ENCODE assay signal across 26 cellular contexts in the genomic region with DNA sequence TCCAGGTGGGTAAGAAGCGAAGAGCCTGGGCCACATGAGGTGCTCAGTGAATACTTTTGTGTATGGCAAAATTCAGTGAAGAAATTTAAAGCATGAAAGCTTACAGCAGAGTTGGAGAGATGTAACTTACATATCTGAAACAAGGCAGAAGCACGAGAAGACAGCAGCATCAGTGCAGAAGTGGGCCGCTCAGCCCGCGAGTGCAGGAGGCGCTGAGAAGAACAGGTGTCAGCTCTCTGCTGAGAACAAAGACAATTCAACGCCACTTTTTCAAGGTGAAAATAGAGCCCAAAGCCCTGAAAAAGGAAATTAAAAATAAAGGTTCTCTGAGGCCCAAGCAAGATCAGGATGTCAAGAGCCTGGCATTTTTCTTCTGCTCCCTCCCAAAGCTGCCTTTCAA. TPM values are rescaled to one million over a fixed set of nuclear protein-coding genes. Genes with fewer than 3 reads are reported as not detected.
A peak's percentile ranks its signal among the peaks of the same experiment; 100 is the strongest.
DNase-seq lines count a peak whose midpoint lies in the region; ATAC-seq, FAIRE-seq and TF ChIP-seq lines count a peak whose summit lies in the region.
"Had no signal": no experiment of that assay in that cellular context is flagged by ENCODE, and none has a peak within 500 bp of the region (broad histone marks: within the 10 kb centered on the region; RNA-seq: fewer than 3 reads in every experiment).

No MANE protein-coding gene starts in this region.

- no TSS peak for BruUV-seq in HepG2 (replicated peaks; lab: Mats Ljungman, UMichigan)

- FAIRE-seq in HepG2 (lab: Jason Lieb, UNC) = no peak
- FAIRE-seq: bronchial epithelial cell, D721Med, endometrium had no signal

- no peak overlapping the region for H3K9ac ChIP-seq in HepG2 (ENCODE audit: insufficient read depth, low read depth, low read length)
- no peak overlapping the region for H3K9ac ChIP-seq in parathyroid adenoma
- H3K9ac ChIP-seq: GM23248 had no signal

- CTCF ChIA-PET in HepG2 (lab: Yijun Ruan, JAX; ENCODE audit: low intra/inter-chr PET ratio, low total read pairs) = no interaction called here
- CTCF ChIA-PET in activated CD4-positive, alpha-beta memory T cell treated with anti-CD3 and anti-CD28 coated beads, Interleukin-2, amount 10 ng/mL, durations not matched to agents 7 days and 5 days (lab: Charles Lee) = interaction anchor here (1.7 kb wide), 1 partner anchor 11 kb away, joined by 7 read pairs; no protein-coding TSS in a partner anchor

- TF ChIP-seq EP300 in HepG2 (IDR thresholded peaks at IDR 0.05; ENCODE audit: low read depth in 2 of 2, low read length in 2 of 2) = no peak
- no peak for TF ChIP-seq EP300 in HepG2 (CRISPR knock-in tag; IDR thresholded peaks at IDR 0.05; ENCODE audit: borderline replicate concordance)

- ATAC-seq in HepG2 (0 out of 3 replicates have a peak, but pooled peaks have one; percentile 20), right lobe of liver (no peak)
- ATAC-seq: stimulated activated naive B cell treated with anti-CD40 and anti-IgM and Interleukin-4, amounts not matched to agents 10 μg/mL and 1 μg/mL and 100 μg/mL, for 72 hours had no signal

- intact Hi-C loops in HepG2 (cut with micrococcal nuclease; ENCODE audit: unreplicated experiment) (no loop called here), right lobe of liver (cut with DNase I) (no loop called here)

- peak overlapping the region; percentile 91 for H3K27ac Mint-ChIP-seq in endothelial cell (ENCODE audit: unreplicated experiment)
- no peak overlapping the region for H3K27ac Mint-ChIP-seq in activated CD4-positive, alpha-beta memory T cell treated with anti-CD3 and anti-CD28 coated beads, Interleukin-2, amount 10 ng/mL, durations not matched to agents 7 days and 5 days

- H2AFZ ChIP-seq in HepG2 (ENCODE audit: low read length) (no peak overlapping the region), parathyroid adenoma (no peak overlapping the region)
- H2AFZ ChIP-seq: GM23248 had no signal

- H3K4me1 ChIP-seq in HepG2 (ENCODE audit: insufficient read depth, low read length) (peaks cover 25% of the 10 kb centered on the region), right lobe of liver (peaks cover 0 to 11% (median 0%) of the 10 kb centered on the region in 4 donors), parathyroid adenoma (peaks cover 2% of the 10 kb centered on the region)
- H3K4me1 ChIP-seq: Peyer's patch, SJSA1 had no signal

- H3K27me3 Mint-ChIP-seq in endothelial cell (ENCODE audit: unreplicated experiment) = peaks cover 4% of the 10 kb centered on the region
- H3K27me3 Mint-ChIP-seq in activated CD4-positive, alpha-beta memory T cell treated with anti-CD3 and anti-CD28 coated beads, Interleukin-2, amount 10 ng/mL, durations not matched to agents 7 days and 5 days = no peaks in the 10 kb centered on the region

- WGBS in HepG2 (ENCODE audit: low lambda C conversion rate) = 54% methylated on average over 7 of the region's 7 CpGs
- 94% methylated on average over 7 of the region's 7 CpGs for WGBS in right lobe of liver (ENCODE audit: insufficient coverage, low coverage, low lambda C conversion rate, missing lambda C conversion rate)

- H3K36me3 ChIP-seq in HepG2 (replicated peaks in 1 of 2; ENCODE audit: control insufficient read depth in 1 of 2, insufficient read depth in 2 of 2, low read length in 2 of 2) (no peaks in the 10 kb centered on the region), right lobe of liver (no peaks in the 10 kb centered on the region), parathyroid adenoma (ENCODE audit: control insufficient read depth, insufficient read depth, low read length) (no peaks in the 10 kb centered on the region)
- H3K36me3 ChIP-seq: Peyer's patch, SJSA1, thoracic aorta had no signal

- H3K27ac ChIP-seq in HepG2 (ENCODE audit: extremely low read length, insufficient read depth, low read length) (no peak overlapping the region), right lobe of liver (no peak overlapping the region), parathyroid adenoma (peak overlapping the region; percentile 71)
- H3K27ac ChIP-seq: C4-2B, GM23248, SJSA1 had no signal

- H3K4me3 ChIP-seq in HepG2 (replicated peaks in 1 of 3; ENCODE audit: insufficient read depth in 1 of 3, low read depth in 2 of 3, low read length in 3 of 3) (no peak overlapping the region), right lobe of liver (no peak overlapping the region), parathyroid adenoma (ENCODE audit: low read depth, low read length) (no peak overlapping the region)
- H3K4me3 ChIP-seq: GM23248, Peyer's patch, SJSA1 had no signal

- H3K36me3 Mint-ChIP-seq in endothelial cell (ENCODE audit: low read depth, unreplicated experiment) = no peaks in the 10 kb centered on the region
- H3K36me3 Mint-ChIP-seq in activated CD4-positive, alpha-beta memory T cell treated with anti-CD3 and anti-CD28 coated beads, Interleukin-2, amount 10 ng/mL, durations not matched to agents 7 days and 5 days (ENCODE audit: low read depth) = no peaks in the 10 kb centered on the region
- H3K36me3 Mint-ChIP-seq: stimulated activated naive B cell treated with anti-CD40 and anti-IgM and Interleukin-4, amounts not matched to agents 10 μg/mL and 1 μg/mL and 100 μg/mL, for 72 hours had no signal

- H3K9me3 ChIP-seq in HepG2 (ENCODE audit: low read length) (no peaks in the 10 kb centered on the region), right lobe of liver (no peaks in the 10 kb centered on the region), parathyroid adenoma (ENCODE audit: control insufficient read depth, low read length) (no peaks in the 10 kb centered on the region)
- H3K9me3 ChIP-seq: Peyer's patch, SJSA1, thoracic aorta had no signal

- peaks cover 20% of the 10 kb centered on the region for H3K4me1 Mint-ChIP-seq in endothelial cell (ENCODE audit: unreplicated experiment)
- H3K4me1 Mint-ChIP-seq in activated CD4-positive, alpha-beta memory T cell treated with anti-CD3 and anti-CD28 coated beads, Interleukin-2, amount 10 ng/mL, durations not matched to agents 7 days and 5 days = no peaks in the 10 kb centered on the region
- H3K4me1 Mint-ChIP-seq: stimulated activated naive B cell treated with anti-CD40 and anti-IgM and Interleukin-4, amounts not matched to agents 10 μg/mL and 1 μg/mL and 100 μg/mL, for 72 hours had no signal

- in situ Hi-C loops in HepG2 (cut with HindIII; ENCODE audit: extremely low pct_ligation_motif_present, low pct_unique_long_range_greater_than_20kb) (no loop called here), G401 (cut with HindIII; ENCODE audit: low sequenced_read_pairs) (no loop called here)

- TF ChIP-seq POLR2A in HepG2 (IDR thresholded peaks at IDR 0.05; ENCODE audit: insufficient read depth in 1 of 2, low read depth in 2 of 2, low read length in 2 of 2) (no peak), right lobe of liver (IDR thresholded peaks at IDR 0.05) (no peak)

- H4K20me1 ChIP-seq in HepG2 (ENCODE audit: insufficient read depth, low read length) = no peaks in the 10 kb centered on the region

- no peak for DNase-seq in HepG2 (ENCODE audit: low spot score)
- no peak for DNase-seq in right lobe of liver
- no peak for DNase-seq in endothelial cell (ENCODE audit: low spot score)
- no peak for DNase-seq in NCI-H526 treated with DMSO at 0.1 percent for 48 hours (lab: John Stamatoyannopoulos, UW)
- no peak for DNase-seq in G401 (ENCODE audit: low spot score)
- no peak for DNase-seq in NCI-H226
- no peak for DNase-seq in activated CD4-positive, alpha-beta memory T cell treated with anti-CD3 and anti-CD28 coated beads, Interleukin-2, amount 10 ng/mL, durations not matched to agents 7 days and 5 days
- DNase-seq: activated T-cell treated with anti-CD3 and anti-CD28 coated beads, Interleukin-2, amount 50 U/mL, for 4 hours; GM23248; KBM-7; kidney glomerular epithelial cell; NCI-H1436; NCI-H526; occipital lobe; Peyer's patch; stimulated activated naive B cell treated with anti-CD40 and anti-IgM and Interleukin-4, amounts not matched to agents 10 μg/mL and 1 μg/mL and 100 μg/mL, for 72 hours; T-helper 1 cell had no signal

- H3K79me2 ChIP-seq in HepG2 (ENCODE audit: insufficient read depth, low read length) (no peaks in the 10 kb centered on the region), parathyroid adenoma (no peaks in the 10 kb centered on the region)

- H3K9me3 Mint-ChIP-seq in endothelial cell (ENCODE audit: unreplicated experiment) = no peaks in the 10 kb centered on the region
- no peaks in the 10 kb centered on the region for H3K9me3 Mint-ChIP-seq in activated CD4-positive, alpha-beta memory T cell treated with anti-CD3 and anti-CD28 coated beads, Interleukin-2, amount 10 ng/mL, durations not matched to agents 7 days and 5 days
- H3K9me3 Mint-ChIP-seq: activated naive CD4-positive, alpha-beta T cell treated with anti-CD3 and anti-CD28 coated beads for 36 hours; activated T-cell treated with anti-CD3 and anti-CD28 coated beads, Interleukin-2, amount 50 U/mL, for 4 hours; stimulated activated naive B cell treated with anti-CD40 and anti-IgM and Interleukin-4, amounts not matched to agents 10 μg/mL and 1 μg/mL and 100 μg/mL, for 72 hours had no signal

- TF ChIP-seq CTCF in HepG2 (CRISPR knock-in tag; IDR thresholded peaks at IDR 0.05) = no peak
- TF ChIP-seq CTCF in right lobe of liver (IDR thresholded peaks at IDR 0.05) = no peak
- TF ChIP-seq CTCF in endothelial cell (IDR thresholded peaks at IDR 0.05; ENCODE audit: unreplicated experiment) = no peak
- no peak for TF ChIP-seq CTCF in parathyroid adenoma (IDR thresholded peaks at IDR 0.05)

- H3K27me3 ChIP-seq in HepG2 (ENCODE audit: control insufficient read depth in 1 of 2, insufficient read depth in 2 of 2, low read length in 2 of 2) (no peaks in the 10 kb centered on the region), right lobe of liver (no peaks in the 10 kb centered on the region), parathyroid adenoma (ENCODE audit: control insufficient read depth, insufficient read depth, low read length) (no peaks in the 10 kb centered on the region)
- H3K27me3 ChIP-seq: Peyer's patch, SJSA1 had no signal

- H3K4me2 ChIP-seq in HepG2 (ENCODE audit: low read depth, low read length) (peak overlapping the region; percentile 4; the same call in 1 of the 2 replicates), parathyroid adenoma (ENCODE audit: low read length) (no peak overlapping the region)

- POLR2A ChIA-PET in HepG2 (lab: Yijun Ruan, JAX) = interaction anchor here (2.1 kb wide), 1 partner anchor 14 kb away, joined by 6 read pairs; no protein-coding TSS in a partner anchor
- POLR2A ChIA-PET in activated CD4-positive, alpha-beta memory T cell treated with anti-CD3 and anti-CD28 coated beads, Interleukin-2, amount 10 ng/mL, durations not matched to agents 7 days and 5 days (lab: Charles Lee) = no interaction called here

- TF ChIP-seq RAD21 in HepG2 (CRISPR knock-in tag; IDR thresholded peaks at IDR 0.05) = no peak

- H3K4me3 Mint-ChIP-seq in endothelial cell (ENCODE audit: unreplicated experiment) = no peak overlapping the region
- H3K4me3 Mint-ChIP-seq in activated CD4-positive, alpha-beta memory T cell treated with anti-CD3 and anti-CD28 coated beads, Interleukin-2, amount 10 ng/mL, durations not matched to agents 7 days and 5 days = no peak overlapping the region
- H3K4me3 Mint-ChIP-seq: activated naive CD4-positive, alpha-beta T cell treated with anti-CD3 and anti-CD28 coated beads for 36 hours; activated T-cell treated with anti-CD3 and anti-CD28 coated beads, Interleukin-2, amount 50 U/mL, for 4 hours; stimulated activated naive B cell treated with anti-CD40 and anti-IgM and Interleukin-4, amounts not matched to agents 10 μg/mL and 1 μg/mL and 100 μg/mL, for 72 hours had no signal

RNA-seq across cellular contexts. Expression of gene RBPMS2, which starts 58.3 kb away (rescaled TPM):
- total RNA-seq in HepG2 (2016; rRNA removed; fragmentation: Illumina TruSeq; extraction: Trizol) (not detected in 2 replicates), right lobe of liver (10 to 100 TPM in 1 of 6 experiments, 1 to 10 TPM in 5; 2.5 to 13.6 (median 6.1) TPM), endothelial cell (ENCODE audit: unreplicated experiment) (24.0 TPM)
- not detected in 2 replicates for total RNA-seq in HepG2 (2016; cell fraction: cytosol; rRNA removed; fragmentation: Illumina TruSeq; extraction: Trizol; ENCODE audit: low read depth)
- total RNA-seq in HepG2 (2016; cell fraction: insoluble cytoplasmic fraction; rRNA removed; fragmentation: Illumina TruSeq; extraction: Trizol) = not detected in 2 replicates
- total RNA-seq in HepG2 (2016; cell fraction: membrane; rRNA removed; fragmentation: Illumina TruSeq; extraction: Trizol) = 0.12 TPM in 1 of 2 replicates, not detected in the other
- not detected in 2 replicates for total RNA-seq in HepG2 (2016; cell fraction: nucleus; rRNA removed; fragmentation: Illumina TruSeq; extraction: Trizol)
- 0.08 and 0.16 TPM in 2 replicates for polyA plus RNA-seq in HepG2 (2011; rRNA removed)
- 0.08 and 0.10 TPM in 2 replicates for polyA plus RNA-seq in HepG2 (2011; cell fraction: cytosol; rRNA removed)
- polyA plus RNA-seq in HepG2 (2011; cell fraction: nucleus; rRNA removed) = 0.14 and 0.26 TPM in 2 replicates
- 0.08 and 0.44 TPM in 2 replicates for polyA plus RNA-seq in HepG2 (2012)
- polyA plus RNA-seq in HepG2 (2016; cell fraction: cytosol; fragmentation: Illumina TruSeq; extraction: Trizol; ENCODE audit: low read depth) = 0.72 and 1.0 TPM in 2 replicates
- polyA plus RNA-seq in HepG2 (2016; cell fraction: insoluble cytoplasmic fraction; fragmentation: Illumina TruSeq; extraction: Trizol; ENCODE audit: low read depth) = 0.46 and 0.60 TPM in 2 replicates
- polyA plus RNA-seq in HepG2 (2016; cell fraction: membrane; fragmentation: Illumina TruSeq; extraction: Trizol; ENCODE audit: low read depth) = 1.2 and 1.5 TPM in 2 replicates
- 0.52 and 0.70 TPM in 2 replicates for polyA plus RNA-seq in HepG2 (2016; cell fraction: nucleus; fragmentation: Illumina TruSeq; extraction: Trizol; ENCODE audit: insufficient read depth, low read depth)
- polyA minus RNA-seq in HepG2 (2011; rRNA and poly(A)+ RNA removed; ENCODE audit: low replicate concordance) = 0.10 and 0.94 TPM in 2 replicates
- polyA minus RNA-seq in HepG2 (2011; cell fraction: cytosol; rRNA and poly(A)+ RNA removed) = not detected in 2 replicates
- not detected in 2 replicates for polyA minus RNA-seq in HepG2 (2011; cell fraction: nucleus; rRNA and poly(A)+ RNA removed)
- total RNA-seq in G401 (2014; rRNA removed; shearing (Covaris generic)) = 0.12 and 0.27 TPM in 2 replicates
- total RNA-seq in activated CD4-positive, alpha-beta memory T cell treated with anti-CD3 and anti-CD28 coated beads, Interleukin-2, amount 10 ng/mL, durations not matched to agents 7 days and 5 days = not detected
- total RNA-seq: activated CD8-positive, alpha-beta memory T cell treated with anti-CD3 and anti-CD28 coated beads for 36 hours; activated naive CD4-positive, alpha-beta T cell treated with anti-CD3 and anti-CD28 coated beads for 36 hours; bronchial epithelial cell; GM23248; occipital lobe had no signal
